In genomic region chr22:24552503-24553286, GRCh38 we compare ENCODE assay signal across 7 cellular contexts. TPM values are rescaled to one million over a fixed set of nuclear protein-coding genes. Genes with fewer than 3 reads are reported as not detected.
DNase-seq lines count a peak whose midpoint lies in the region; ATAC-seq and TF ChIP-seq lines count a peak whose summit lies in the region.
"Not testable (repeated sequence)": the region's sequence is repeated elsewhere in the genome, so short reads cannot be mapped to it uniquely, and the experiment has no call there.

No MANE protein-coding gene starts in this region.

- peaks cover 12% of the 10 kb centered on the region for H3K36me3 Mint-ChIP-seq in activated naive CD4-positive, alpha-beta T cell treated with anti-CD3 and anti-CD28 coated beads, Interleukin-2, amount 50 U/mL, for 24 hours

- peak overlapping the region; percentile 76; the same call in 1 of the 2 replicates for H3K4me3 ChIP-seq in GM08714 (ENCODE audit: low read length)
- not testable (repeated sequence) for H3K4me3 ChIP-seq in SK-N-SH (ENCODE audit: low read depth in 2 of 2, low read length in 1 of 2); lung; sigmoid colon
- peak overlapping the region in 1 of 4 experiments; percentile 98 for H3K4me3 ChIP-seq in fibroblast of lung (replicated peaks in 1 of 4; ENCODE audit: control extremely low read depth in 1 of 4, insufficient read depth in 1 of 4, low read depth in 3 of 4, low read length in 4 of 4)

- H3K36me3 ChIP-seq in SK-N-SH (replicated peaks in 1 of 2; ENCODE audit: control insufficient read depth in 1 of 2, insufficient read depth in 2 of 2, low read length in 1 of 2), result peaks cover 5 to 20% of the 10 kb centered on the region in 2 experiments
- H3K36me3 ChIP-seq in fibroblast of lung (ENCODE audit: control insufficient read depth, insufficient read depth, low read length), result not testable (repeated sequence)
- H3K36me3 ChIP-seq in lung (ENCODE audit: control insufficient read depth in 2 of 2, insufficient read depth in 2 of 2, low read length in 2 of 2), result peaks cover 0 to 26% of the 10 kb centered on the region in 2 donors
- peaks cover 6 to 16% (median 9%) of the 10 kb centered on the region in 4 donors for H3K36me3 ChIP-seq in sigmoid colon

- peaks cover 17% of the 10 kb centered on the region; the same call in 1 of the 2 replicates for H4K20me1 ChIP-seq in SK-N-SH (ENCODE audit: insufficient read depth)
- not testable (repeated sequence) for H4K20me1 ChIP-seq in fibroblast of lung (ENCODE audit: control insufficient read depth, extremely low read depth, insufficient read depth, low read length)

- not testable (repeated sequence) for H3K27me3 ChIP-seq in SK-N-SH (ENCODE audit: insufficient read depth); fibroblast of lung (ENCODE audit: control insufficient read depth, insufficient read depth, low read length); lung (ENCODE audit: control insufficient read depth, insufficient read depth); sigmoid colon

- 94% methylated on average over 10 of the region's 10 CpGs for WGBS in SK-N-SH (ENCODE audit: low lambda C conversion rate)
- WGBS in lung, 2 donors, result 87 to 94% methylated on average over 10 of the region's 10 CpGs
- WGBS in sigmoid colon, 2 donors, result 72 to 77% methylated on average over 10 of the region's 10 CpGs

- not testable (repeated sequence) for TF ChIP-seq RAD21 in SK-N-SH (IDR thresholded peaks at IDR 0.05; ENCODE audit: low read length)

- not testable (repeated sequence) for H3F3A ChIP-seq in SK-N-SH (replicated peaks; ENCODE audit: insufficient read depth)

- H3K4me1 ChIP-seq in SK-N-SH (ENCODE audit: control insufficient read depth in 1 of 2, insufficient read depth in 2 of 2, low read depth in 1 of 2, low read length in 1 of 2) (peaks cover 16 to 23% of the 10 kb centered on the region in 2 experiments; a peak in 3 of 4 replicates), fibroblast of lung (ENCODE audit: control insufficient read depth, extremely low read depth, insufficient read depth, low read length) (peaks cover 10% of the 10 kb centered on the region), lung (ENCODE audit: control insufficient read depth in 2 of 2, insufficient read depth in 2 of 2, low read length in 2 of 2) (peaks cover 8 to 17% of the 10 kb centered on the region in 2 donors), sigmoid colon (peaks cover 0 to 48% (median 40%) of the 10 kb centered on the region in 4 donors)

- peak; percentile 50 for DNase-seq in NCI-H1092 (lab: John Stamatoyannopoulos, UW)
- not testable (repeated sequence) for DNase-seq in SK-N-SH; fibroblast of lung (ENCODE audit: low read depth in 2 of 2); lung (ENCODE audit: low spot score); sigmoid colon

- H3K4me3 Mint-ChIP-seq in activated naive CD4-positive, alpha-beta T cell treated with anti-CD3 and anti-CD28 coated beads, Interleukin-2, amount 50 U/mL, for 24 hours, result peak overlapping the region; percentile 99

- ATAC-seq in lung (ENCODE audit: insufficient read depth, low FRiP score), result not testable (repeated sequence)

- CTCF ChIA-PET in SK-N-SH (lab: Yijun Ruan, JAX), result interaction anchor here (0.6 to 1.2 kb wide), 2 partner anchors 31 to 210 kb away, joined by 3 read pairs; no protein-coding TSS in a partner anchor

- H3K79me2 ChIP-seq in SK-N-SH (ENCODE audit: insufficient read depth) (peaks cover 77% of the 10 kb centered on the region), fibroblast of lung (ENCODE audit: control insufficient read depth, insufficient read depth, low read length) (peaks cover 72% of the 10 kb centered on the region)

- H3K9me3 ChIP-seq in SK-N-SH; fibroblast of lung (ENCODE audit: control insufficient read depth, insufficient read depth, low read depth, low read length); lung (ENCODE audit: control insufficient read depth in 2 of 2, insufficient read depth in 1 of 2, low read length in 1 of 2); sigmoid colon: not testable (repeated sequence)

- H3K27ac Mint-ChIP-seq in activated naive CD4-positive, alpha-beta T cell treated with anti-CD3 and anti-CD28 coated beads, Interleukin-2, amount 50 U/mL, for 24 hours, result peak overlapping the region; percentile 66

- H3K4me2 ChIP-seq in SK-N-SH (peak overlapping the region; percentile 96), fibroblast of lung (ENCODE audit: extremely low read depth, insufficient read depth, low read length) (peak overlapping the region; percentile 99)

- H3K9me2 ChIP-seq in SK-N-SH, result not testable (repeated sequence)

- not testable (repeated sequence) for H3K27me3 Mint-ChIP-seq in activated naive CD4-positive, alpha-beta T cell treated with anti-CD3 and anti-CD28 coated beads, Interleukin-2, amount 50 U/mL, for 24 hours

- TF ChIP-seq CTCF in SK-N-SH (IDR thresholded peaks at IDR 0.05); fibroblast of lung (conservative IDR thresholded peaks at IDR 0.05 in 1 of 2, IDR thresholded peaks at IDR 0.05 in 1 of 2; ENCODE audit: low read depth in 1 of 2, low read length in 2 of 2); lung (IDR thresholded peaks at IDR 0.05; ENCODE audit: control extremely low read depth, extremely low read depth); sigmoid colon (IDR thresholded peaks at IDR 0.05): not testable (repeated sequence)

- not testable (repeated sequence) for H2AFZ ChIP-seq in SK-N-SH (ENCODE audit: low read depth); fibroblast of lung (ENCODE audit: low read length)

- POLR2A ChIA-PET in SK-N-SH (lab: Yijun Ruan, JAX), result interaction anchor here (0.7 to 1.0 kb wide), 2 partner anchors 9 to 14 kb away, joined by 4 to 5 read pairs; no protein-coding TSS in a partner anchor

- H3K9ac ChIP-seq in SK-N-SH, result peak overlapping the region; percentile 86; the same call in 1 of the 2 replicates
- not testable (repeated sequence) for H3K9ac ChIP-seq in fibroblast of lung (ENCODE audit: insufficient read depth, low read length)

- not testable (repeated sequence) for TF ChIP-seq EP300 in SK-N-SH (IDR thresholded peaks at IDR 0.05; ENCODE audit: borderline replicate concordance in 1 of 2, low read depth in 1 of 2, low read length in 1 of 2); sigmoid colon (IDR thresholded peaks at IDR 0.05)

- intact Hi-C loops in sigmoid colon (cut with DNase I), result not testable (repeated sequence)

- not testable (repeated sequence) for H3K9me3 Mint-ChIP-seq in activated naive CD4-positive, alpha-beta T cell treated with anti-CD3 and anti-CD28 coated beads, Interleukin-2, amount 50 U/mL, for 24 hours

- H3K27ac ChIP-seq in SK-N-SH (ENCODE audit: low read depth in 2 of 2, low read length in 1 of 2); fibroblast of lung (ENCODE audit: insufficient read depth, low read length): not testable (repeated sequence)
- H3K27ac ChIP-seq in lung (ENCODE audit: low read depth in 1 of 2, low read length in 1 of 2), result peak overlapping the region; percentile 14 to 96
- H3K27ac ChIP-seq in sigmoid colon, result peak overlapping the region; percentile 99

- TF ChIP-seq POLR2A in sigmoid colon (IDR thresholded peaks at IDR 0.05), result not testable (repeated sequence)

- H3K4me1 Mint-ChIP-seq in activated naive CD4-positive, alpha-beta T cell treated with anti-CD3 and anti-CD28 coated beads, Interleukin-2, amount 50 U/mL, for 24 hours, result peaks cover 40% of the 10 kb centered on the region

RNA-seq across cellular contexts. Expression of gene GUCD1, which starts 2.2 kb away (rescaled TPM):
- polyA plus RNA-seq in SK-N-SH (2012; rRNA removed) (71.0 and 80.7 TPM in 2 replicates), fibroblast of lung (83.4 and 97.1 TPM in 2 replicates), lung (100 to 1,000 TPM in 1 of 2 donors, 10 to 100 TPM in 1; 87.8 to 120 TPM), sigmoid colon (100 to 1,000 TPM; 153 to 301 (median 160) TPM)
- polyA plus RNA-seq in SK-N-SH (2012; cell fraction: cytosol; rRNA removed), result 41.7 and 56.7 TPM in 2 replicates
- polyA plus RNA-seq in SK-N-SH (2012; cell fraction: nucleus; rRNA removed), result 80.2 and 104 TPM in 2 replicates
- total RNA-seq in fibroblast of lung (143 and 178 TPM in 2 replicates), lung (100 to 1,000 TPM in 1 of 2 donors, 10 to 100 TPM in 1; 94.6 to 130 TPM), sigmoid colon (10 to 100 TPM; 85.6 to 98.6 (median 89.4) TPM)
- polyA plus RNA-seq in fibroblast of lung (2012), result 73.4 and 84.8 TPM in 2 replicates
- 180 and 262 TPM in 2 replicates for polyA minus RNA-seq in fibroblast of lung (ENCODE audit: low replicate concordance)

RNA-seq across cellular contexts. Expression of gene SNRPD3, which starts 3.1 kb away (rescaled TPM):
- polyA plus RNA-seq in SK-N-SH (2012; rRNA removed) (177 and 212 TPM in 2 replicates), fibroblast of lung (151 and 221 TPM in 2 replicates), lung (100 to 1,000 TPM; 109 to 113 TPM), sigmoid colon (100 to 1,000 TPM; 111 to 159 (median 146) TPM)
- 176 and 201 TPM in 2 replicates for polyA plus RNA-seq in SK-N-SH (2012; cell fraction: cytosol; rRNA removed)
- 95.0 and 101 TPM in 2 replicates for polyA plus RNA-seq in SK-N-SH (2012; cell fraction: nucleus; rRNA removed)
- total RNA-seq in fibroblast of lung (89.9 and 114 TPM in 2 replicates), lung (100 to 1,000 TPM in 1 of 2 donors, 10 to 100 TPM in 1; 76.3 to 193 TPM), sigmoid colon (100 to 1,000 TPM; 104 to 156 (median 133) TPM)
- polyA plus RNA-seq in fibroblast of lung (2012), result 151 and 177 TPM in 2 replicates
- 110 and 120 TPM in 2 replicates for polyA minus RNA-seq in fibroblast of lung (ENCODE audit: low replicate concordance)

RNA-seq across cellular contexts. Expression of gene LRRC75B, which starts 40.2 kb away (rescaled TPM):
- polyA plus RNA-seq in SK-N-SH (2012; rRNA removed), result 11.0 and 12.3 TPM in 2 replicates
- 3.1 and 5.2 TPM in 2 replicates for polyA plus RNA-seq in SK-N-SH (2012; cell fraction: cytosol; rRNA removed)
- polyA plus RNA-seq in SK-N-SH (2012; cell fraction: nucleus; rRNA removed), result 65.6 and 88.9 TPM in 2 replicates
- total RNA-seq in fibroblast of lung, result 5.6 and 7.9 TPM in 2 replicates
- polyA plus RNA-seq in fibroblast of lung, result 2.8 and 2.9 TPM in 2 replicates
- 3.5 and 4.4 TPM in 2 replicates for polyA plus RNA-seq in fibroblast of lung (2012)
- polyA minus RNA-seq in fibroblast of lung (ENCODE audit: low replicate concordance), result 1.4 and 6.2 TPM in 2 replicates
- 10 to 100 TPM in 1 of 2 donors, 1 to 10 TPM in 1; 8.9 to 17.9 TPM for total RNA-seq in lung
- 10 to 100 TPM in 1 of 2 donors, 1 to 10 TPM in 1; 4.4 to 13.3 TPM for polyA plus RNA-seq in lung
- 10 to 100 TPM; 11.1 to 18.6 (median 13.8) TPM for total RNA-seq in sigmoid colon
- 10 to 100 TPM in 1 of 3 donors, 1 to 10 TPM in 2; 2.5 to 14.4 (median 8.1) TPM for polyA plus RNA-seq in sigmoid colon

RNA-seq across cellular contexts. Expression of gene GGT1, which starts 50.3 kb away (rescaled TPM):
- 1.6 and 1.8 TPM in 2 replicates for polyA plus RNA-seq in SK-N-SH (2012; rRNA removed)
- polyA plus RNA-seq in SK-N-SH (2012; cell fraction: cytosol; rRNA removed), result 0.45 and 0.63 TPM in 2 replicates
- polyA plus RNA-seq in SK-N-SH (2012; cell fraction: nucleus; rRNA removed), result 7.0 and 9.8 TPM in 2 replicates
- total RNA-seq in fibroblast of lung, result 1.3 and 2.0 TPM in 2 replicates
- polyA plus RNA-seq in fibroblast of lung, result 0.33 and 0.37 TPM in 2 replicates
- polyA plus RNA-seq in fibroblast of lung (2012), result 0.59 TPM in 2 replicates
- polyA minus RNA-seq in fibroblast of lung (ENCODE audit: low replicate concordance), result 0.79 TPM in 1 of 2 replicates, not detected in the other
- 10 to 100 TPM; 31.8 to 69.7 TPM for total RNA-seq in lung
- polyA plus RNA-seq in lung, result 100 to 1,000 TPM in 1 of 2 donors, 10 to 100 TPM in 1; 36.1 to 162 TPM
- 1 to 10 TPM; 2.9 to 5.4 (median 3.7) TPM for total RNA-seq in sigmoid colon
- 10 to 100 TPM; 12.6 to 33.1 (median 26.7) TPM for polyA plus RNA-seq in sigmoid colon

RNA-seq across cellular contexts. Expression of gene UPB1, which starts 57.6 kb away (rescaled TPM):
- polyA plus RNA-seq in SK-N-SH (2012; rRNA removed) (0.30 and 0.49 TPM in 2 replicates), fibroblast of lung (0.05 TPM in 1 of 2 replicates, not detected in the other), lung (1 to 10 TPM in 1 of 2 donors, under 1 TPM in 1; 0.87 to 4.5 TPM), sigmoid colon (under 1 TPM in 1 of 3 donors, not detected in 2; 0.28 TPM)
- 0.14 and 0.20 TPM in 2 replicates for polyA plus RNA-seq in SK-N-SH (2012; cell fraction: cytosol; rRNA removed)
- 1.4 and 1.7 TPM in 2 replicates for polyA plus RNA-seq in SK-N-SH (2012; cell fraction: nucleus; rRNA removed)
- total RNA-seq in fibroblast of lung (under 0.01 TPM in 1 of 2 replicates, not detected in the other), lung (1 to 10 TPM; 2.1 to 4.0 TPM), sigmoid colon (under 1 TPM in 2 of 4 donors, not detected in 2; 0.36 to 0.83 TPM)
- not detected in 2 replicates for polyA plus RNA-seq in fibroblast of lung (2012)
- polyA minus RNA-seq in fibroblast of lung (ENCODE audit: low replicate concordance), result not detected in 2 replicates
